In the genomic region with DNA sequence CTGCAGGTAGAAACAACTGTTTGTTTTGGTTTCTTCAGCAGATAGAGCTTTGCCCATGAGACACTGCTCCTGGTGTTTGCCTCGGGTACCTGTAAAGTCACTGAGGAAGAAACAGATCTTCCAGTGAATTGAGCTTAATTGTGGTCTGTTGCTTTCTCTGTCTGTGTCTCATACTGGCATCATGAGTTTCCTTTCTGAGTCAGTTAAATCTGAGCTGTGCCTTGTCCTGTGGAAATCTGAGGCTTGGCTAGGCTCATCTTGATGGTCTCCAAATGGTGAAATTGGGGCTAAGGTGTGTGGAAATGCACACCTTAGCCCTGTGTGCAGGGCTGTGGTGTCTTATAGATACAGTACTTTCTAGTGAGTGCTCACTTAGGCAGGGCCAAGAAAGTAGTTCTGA, we compare ENCODE assay signal across 12 cellular contexts.
DNase-seq lines count a peak whose midpoint lies in the region; ATAC-seq, FAIRE-seq and TF ChIP-seq lines count a peak whose summit lies in the region.
"Had no signal": no experiment of that assay in that cellular context is flagged by ENCODE, and none has a peak within 500 bp of the region (broad histone marks: within the 10 kb centered on the region; RNA-seq: fewer than 3 reads in every experiment).

No MANE protein-coding gene starts in this region.

- H3K4me2 ChIP-seq in endothelial cell of umbilical vein (ENCODE audit: insufficient read depth, low read length) = no peak overlapping the region
- H3K4me2 ChIP-seq: KMS-11 had no signal

- dilution Hi-C loops in endothelial cell of umbilical vein (cut with MboI; ENCODE audit: extremely low pct_ligation_motif_present, low sequenced_read_pairs) = no loop called here

- H3K9ac ChIP-seq in endothelial cell of umbilical vein (replicated peaks; ENCODE audit: extremely low read depth, insufficient read depth, low read length) (no peak overlapping the region), rectal smooth muscle tissue (ENCODE audit: low read length) (no peak overlapping the region)
- H3K9ac ChIP-seq: KMS-11 had no signal

- H3K4me1 ChIP-seq in endothelial cell of umbilical vein (ENCODE audit: control insufficient read depth, extremely low read depth, insufficient read depth, low read length) = peaks cover 16% of the 10 kb centered on the region
- peaks cover 12% of the 10 kb centered on the region for H3K4me1 ChIP-seq in rectal smooth muscle tissue (ENCODE audit: control insufficient read depth, insufficient read depth, low read length)

- no peak for FAIRE-seq in endothelial cell of umbilical vein (lab: Jason Lieb, UNC)

- no peak for TF ChIP-seq POLR2A in endothelial cell of umbilical vein (IDR thresholded peaks at IDR 0.05; ENCODE audit: low read depth, low read length)

- ATAC-seq in activated CD8-positive, alpha-beta T cell treated with anti-CD3 and anti-CD28 coated beads for 36 hours = peak; percentile 51
- no peak for ATAC-seq in activated CD8-positive, alpha-beta T cell treated with anti-CD3 and anti-CD28 coated beads, Interleukin-2, amount 10 ng/mL, durations not matched to agents 7 days and 5 days
- ATAC-seq in HG02970 (IDR thresholded peaks at IDR 0.05; ENCODE audit: low FRiP score, unreplicated experiment) (no peak), GM18870 (IDR thresholded peaks at IDR 0.05; ENCODE audit: unreplicated experiment) (no peak)
- ATAC-seq: sciatic nerve had no signal

- no peak overlapping the region for H3K4me3 Mint-ChIP-seq in activated CD8-positive, alpha-beta T cell treated with anti-CD3 and anti-CD28 coated beads for 36 hours
- no peak overlapping the region for H3K4me3 Mint-ChIP-seq in activated CD8-positive, alpha-beta T cell treated with anti-CD3 and anti-CD28 coated beads, Interleukin-2, amount 10 ng/mL, durations not matched to agents 7 days and 5 days
- H3K4me3 Mint-ChIP-seq: T-helper 1 cell treated with Interleukin-12 subunit alpha and Interleukin-12 subunit beta and Interleukin-4 antibody, amounts not matched to agents 30 μg/mL and 1 μg/mL, for 36 hours had no signal

- H3K27ac Mint-ChIP-seq in activated CD8-positive, alpha-beta T cell treated with anti-CD3 and anti-CD28 coated beads for 36 hours = peak overlapping the region; percentile 44
- H3K27ac Mint-ChIP-seq in activated CD8-positive, alpha-beta T cell treated with anti-CD3 and anti-CD28 coated beads, Interleukin-2, amount 10 ng/mL, durations not matched to agents 7 days and 5 days = no peak overlapping the region
- H3K27ac Mint-ChIP-seq: T-helper 1 cell treated with Interleukin-12 subunit alpha and Interleukin-12 subunit beta and Interleukin-4 antibody, amounts not matched to agents 30 μg/mL and 1 μg/mL, for 36 hours had no signal

- peaks cover 47% of the 10 kb centered on the region for H3K79me2 ChIP-seq in endothelial cell of umbilical vein (ENCODE audit: control insufficient read depth, insufficient read depth, low read length)

- no peak for TF ChIP-seq CTCF in activated CD8-positive, alpha-beta T cell treated with anti-CD3 and anti-CD28 coated beads for 36 hours (IDR thresholded peaks at IDR 0.05)
- TF ChIP-seq CTCF in endothelial cell of umbilical vein (IDR thresholded peaks at IDR 0.05; ENCODE audit: extremely low read depth in 1 of 2, insufficient read depth in 1 of 2, low read depth in 1 of 2, low read length in 2 of 2) = no peak

- H3K4me1 Mint-ChIP-seq in activated CD8-positive, alpha-beta T cell treated with anti-CD3 and anti-CD28 coated beads for 36 hours (ENCODE audit: low read depth) = peaks cover 39% of the 10 kb centered on the region
- peaks cover 33% of the 10 kb centered on the region for H3K4me1 Mint-ChIP-seq in activated CD8-positive, alpha-beta T cell treated with anti-CD3 and anti-CD28 coated beads, Interleukin-2, amount 10 ng/mL, durations not matched to agents 7 days and 5 days (ENCODE audit: low read depth)

- intact Hi-C loops in activated CD8-positive, alpha-beta T cell treated with anti-CD3 and anti-CD28 coated beads for 36 hours (cut with micrococcal nuclease) = no loop called here
- intact Hi-C loops in endothelial cell of umbilical vein (cut with micrococcal nuclease) = no loop called here

- H2AFZ ChIP-seq in endothelial cell of umbilical vein (ENCODE audit: low read depth, low read length) = no peak overlapping the region

- H3K27ac ChIP-seq in endothelial cell of umbilical vein (ENCODE audit: insufficient read depth, low read depth, low read length) = no peak overlapping the region
- peak overlapping the region; percentile 44 for H3K27ac ChIP-seq in rectal smooth muscle tissue (ENCODE audit: low read depth, low read length)
- H3K27ac ChIP-seq: KMS-11 had no signal

- peaks cover 4% of the 10 kb centered on the region for H4K20me1 ChIP-seq in endothelial cell of umbilical vein (replicated peaks; ENCODE audit: control insufficient read depth, extremely low read depth, insufficient read depth, low read length)

- POLR2A ChIA-PET in activated CD8-positive, alpha-beta T cell treated with anti-CD3 and anti-CD28 coated beads for 36 hours (lab: Charles Lee) = interaction anchor here (1.3 kb wide), 1 partner anchor 14 kb away, joined by 3 read pairs; no protein-coding TSS in a partner anchor
- POLR2A ChIA-PET in activated CD8-positive, alpha-beta T cell treated with anti-CD3 and anti-CD28 coated beads, Interleukin-2, amount 10 ng/mL, durations not matched to agents 7 days and 5 days (lab: Charles Lee) = no interaction called here
- POLR2A ChIA-PET in endothelial cell of umbilical vein (lab: Charles Lee) = no interaction called here

- no peaks in the 10 kb centered on the region for H3K9me1 ChIP-seq in endothelial cell of umbilical vein (replicated peaks; ENCODE audit: control insufficient read depth, extremely low read depth, insufficient read depth, low read length)

- no peak for DNase-seq in activated CD8-positive, alpha-beta T cell treated with anti-CD3 and anti-CD28 coated beads for 36 hours
- no peak for DNase-seq in activated CD8-positive, alpha-beta T cell treated with anti-CD3 and anti-CD28 coated beads, Interleukin-2, amount 10 ng/mL, durations not matched to agents 7 days and 5 days
- DNase-seq in NCI-H226 = peak; percentile 4
- DNase-seq in endothelial cell of umbilical vein (ENCODE audit: low read depth, low spot score) = peak; percentile 6
- DNase-seq in NCI-H146 (lab: John Stamatoyannopoulos, UW) = no peak
- DNase-seq: NCI-H2081 treated with DMSO at 0.1 percent for 48 hours had no signal

- H3K27me3 Mint-ChIP-seq in activated CD8-positive, alpha-beta T cell treated with anti-CD3 and anti-CD28 coated beads for 36 hours = no peaks in the 10 kb centered on the region
- H3K27me3 Mint-ChIP-seq in activated CD8-positive, alpha-beta T cell treated with anti-CD3 and anti-CD28 coated beads, Interleukin-2, amount 10 ng/mL, durations not matched to agents 7 days and 5 days (ENCODE audit: low read depth) = no peaks in the 10 kb centered on the region

- no peaks in the 10 kb centered on the region for H3K9me3 ChIP-seq in endothelial cell of umbilical vein (replicated peaks; ENCODE audit: control insufficient read depth, insufficient read depth, low read length)

- H3K9me3 Mint-ChIP-seq in activated CD8-positive, alpha-beta T cell treated with anti-CD3 and anti-CD28 coated beads for 36 hours = peaks cover 2% of the 10 kb centered on the region
- H3K9me3 Mint-ChIP-seq in activated CD8-positive, alpha-beta T cell treated with anti-CD3 and anti-CD28 coated beads, Interleukin-2, amount 10 ng/mL, durations not matched to agents 7 days and 5 days (ENCODE audit: insufficient read depth) = no peaks in the 10 kb centered on the region
- H3K9me3 Mint-ChIP-seq: T-helper 1 cell treated with Interleukin-12 subunit alpha and Interleukin-12 subunit beta and Interleukin-4 antibody, amounts not matched to agents 30 μg/mL and 1 μg/mL, for 36 hours had no signal

- H3K4me3 ChIP-seq in endothelial cell of umbilical vein (replicated peaks in 1 of 3; ENCODE audit: insufficient read depth in 1 of 3, low read depth in 1 of 3, low read length in 3 of 3) = no peak overlapping the region
- H3K4me3 ChIP-seq in rectal smooth muscle tissue (ENCODE audit: low read length) = no peak overlapping the region

- BruUV-seq in endothelial cell of umbilical vein (replicated peaks; lab: Mats Ljungman, UMichigan) = no TSS peak

- no peaks in the 10 kb centered on the region for H3K36me3 ChIP-seq in endothelial cell of umbilical vein (ENCODE audit: control insufficient read depth in 2 of 2, extremely low read depth in 1 of 2, insufficient read depth in 2 of 2, low read length in 2 of 2)
- no peaks in the 10 kb centered on the region for H3K36me3 ChIP-seq in rectal smooth muscle tissue (ENCODE audit: control insufficient read depth, insufficient read depth, low read length)

- CTCF ChIA-PET in activated CD8-positive, alpha-beta T cell treated with anti-CD3 and anti-CD28 coated beads for 36 hours (lab: Charles Lee) = interaction anchor here (1.0 to 3.4 kb wide), 11 partner anchors 14 to 82 kb away, joined by 3 to 29 read pairs (median 4); no protein-coding TSS in a partner anchor
- CTCF ChIA-PET in activated CD8-positive, alpha-beta T cell treated with anti-CD3 and anti-CD28 coated beads, Interleukin-2, amount 10 ng/mL, durations not matched to agents 7 days and 5 days (lab: Charles Lee) = interaction anchor here (1.0 to 5.5 kb wide), 3 partner anchors 39 to 143 kb away, joined by 3 to 40 read pairs (median 23); no protein-coding TSS in a partner anchor
- CTCF ChIA-PET in endothelial cell of umbilical vein (lab: Charles Lee) = interaction anchor here (0.6 to 5.7 kb wide), 13 partner anchors 10 to 144 kb away, joined by 3 to 48 read pairs (median 5); no protein-coding TSS in a partner anchor

- H3K36me3 Mint-ChIP-seq in activated CD8-positive, alpha-beta T cell treated with anti-CD3 and anti-CD28 coated beads for 36 hours (ENCODE audit: low read depth) = no peaks in the 10 kb centered on the region
- peaks cover 4% of the 10 kb centered on the region for H3K36me3 Mint-ChIP-seq in activated CD8-positive, alpha-beta T cell treated with anti-CD3 and anti-CD28 coated beads, Interleukin-2, amount 10 ng/mL, durations not matched to agents 7 days and 5 days (ENCODE audit: low read depth)

- H3K27me3 ChIP-seq in endothelial cell of umbilical vein (ENCODE audit: control insufficient read depth in 2 of 2, insufficient read depth in 2 of 2, low read length in 2 of 2) (no peaks in the 10 kb centered on the region), rectal smooth muscle tissue (ENCODE audit: control insufficient read depth, insufficient read depth, low read length) (no peaks in the 10 kb centered on the region)

TF ChIP-seq in endothelial cell of umbilical vein, 7 proteins besides CTCF, POLR2A, EP300 and RAD21:
- TF ChIP-seq, protein P1, sequence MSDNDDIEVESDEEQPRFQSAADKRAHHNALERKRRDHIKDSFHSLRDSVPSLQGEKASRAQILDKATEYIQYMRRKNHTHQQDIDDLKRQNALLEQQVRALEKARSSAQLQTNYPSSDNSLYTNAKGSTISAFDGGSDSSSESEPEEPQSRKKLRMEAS (IDR thresholded peaks at IDR 0.05; ENCODE audit: insufficient read depth, insufficient read length) = no peak
- peak; percentile 25 for TF ChIP-seq FOS (IDR thresholded peaks at IDR 0.05; ENCODE audit: borderline replicate concordance, insufficient read depth, low read length)
TF ChIP-seq in endothelial cell of umbilical vein: peak in this region for 1.

Comparison
In these comparisons a context has a peak if more than half of its experiments do, and no peak if none do; other contexts are left out.
1. DNase-seq: peak in NCI-H226 (single experiment) and endothelial cell of umbilical vein (single experiment); none in activated CD8-positive, alpha-beta T cell treated with anti-CD3 and anti-CD28 coated beads for 36 hours (single experiment), activated CD8-positive, alpha-beta T cell treated with anti-CD3 and anti-CD28 coated beads, Interleukin-2, amount 10 ng/mL, durations not matched to agents 7 days and 5 days (single experiment) and NCI-H146 (single experiment).